In the genomic region with DNA sequence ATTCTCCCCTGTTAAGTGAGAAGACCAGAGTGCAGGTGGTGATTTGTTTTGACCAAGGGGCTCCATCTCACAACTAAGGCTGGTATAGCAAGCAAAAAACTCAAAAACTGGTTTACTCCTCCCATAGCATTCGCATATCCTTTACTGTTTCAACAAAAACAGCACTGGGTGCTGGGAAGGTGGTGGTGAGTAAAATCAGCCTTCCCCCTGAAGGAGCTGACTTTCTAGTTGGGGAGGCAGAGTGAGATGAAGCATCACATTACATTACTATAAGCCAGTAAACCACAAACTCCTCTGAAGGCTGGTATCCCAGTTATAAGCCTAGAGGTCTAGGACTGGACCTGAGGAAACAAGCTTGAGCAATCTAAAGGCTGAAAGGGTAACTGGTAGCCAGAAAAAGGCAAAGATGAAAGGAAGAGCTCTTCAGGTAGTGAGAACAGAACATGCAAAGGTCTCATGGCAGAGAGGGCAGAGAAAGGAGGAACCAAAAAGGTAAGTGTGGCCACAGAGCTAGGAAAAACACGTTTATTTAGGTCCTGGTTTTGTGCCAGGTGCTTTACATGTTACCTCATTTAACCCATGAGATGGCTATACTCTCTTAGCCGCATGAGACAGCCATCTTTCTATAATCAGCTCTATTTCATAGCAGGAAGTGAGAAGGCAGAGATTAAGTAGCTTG, we compare ENCODE assay signal across 9 cellular contexts. TPM values are rescaled to one million over a fixed set of nuclear protein-coding genes. Genes with fewer than 3 reads are reported as not detected.
DNase-seq lines count a peak whose midpoint lies in the region; ATAC-seq, FAIRE-seq and TF ChIP-seq lines count a peak whose summit lies in the region.
"Had no signal": no experiment of that assay in that cellular context is flagged by ENCODE, and none has a peak within 500 bp of the region (broad histone marks: within the 10 kb centered on the region; RNA-seq: fewer than 3 reads in every experiment).

No MANE protein-coding gene starts in this region.

- H3K4me3 Mint-ChIP-seq in CD4-positive, CD25-positive, alpha-beta regulatory T cell = peak overlapping the region in 3 of 4 donors; percentile 10 to 40 (median 33)
- H3K4me3 Mint-ChIP-seq in activated CD4-positive, alpha-beta memory T cell treated with anti-CD3 and anti-CD28 coated beads for 36 hours = peak overlapping the region; percentile 45

- H3K27me3 Mint-ChIP-seq in CD4-positive, CD25-positive, alpha-beta regulatory T cell = no peaks in the 10 kb centered on the region
- H3K27me3 Mint-ChIP-seq in activated CD4-positive, alpha-beta memory T cell treated with anti-CD3 and anti-CD28 coated beads for 36 hours = no peaks in the 10 kb centered on the region

- peaks cover 42% of the 10 kb centered on the region for H3K4me1 ChIP-seq in CD4-positive, CD25-positive, alpha-beta regulatory T cell (ENCODE audit: control insufficient read depth, insufficient read depth, low read length, poor library complexity, severe bottlenecking)
- H3K4me1 ChIP-seq in spleen (peaks cover 7 to 68% (median 44%) of the 10 kb centered on the region in 6 donors), pancreas (peaks cover 3 to 8% (median 6%) of the 10 kb centered on the region in 3 donors)

- intact Hi-C loops in activated CD4-positive, alpha-beta memory T cell treated with anti-CD3 and anti-CD28 coated beads for 36 hours (cut with micrococcal nuclease) = loop anchor here (1.0 kb wide), 6 partner anchors 9 to 83 kb away; partner anchors contain the start of gene BIRC2
- intact Hi-C loops in spleen (cut with DNase I; ENCODE audit: low total_unique reads) (no loop called here), pancreas (cut with DNase I) (no loop called here)

- peak overlapping the region; percentile 55 for H3K27ac ChIP-seq in CD4-positive, CD25-positive, alpha-beta regulatory T cell (ENCODE audit: insufficient read depth, low read length, poor library complexity, severe bottlenecking)
- H3K27ac ChIP-seq in spleen (peak overlapping the region in 7 of 8 donors; percentile 14 to 68 (median 33)), pancreas (no peak overlapping the region)

- WGBS in spleen, 5 donors = 42 to 61% (median 45%) methylated on average over 3 of the region's 3 CpGs
- WGBS in pancreas, 2 donors = 62% methylated on average over 3 of the region's 3 CpGs

- H3K27ac Mint-ChIP-seq in CD4-positive, CD25-positive, alpha-beta regulatory T cell = peak overlapping the region; percentile 79 to 92 (median 89)
- H3K27ac Mint-ChIP-seq in activated CD4-positive, alpha-beta memory T cell treated with anti-CD3 and anti-CD28 coated beads for 36 hours = peak overlapping the region; percentile 94

- peaks cover 0 to 10% of the 10 kb centered on the region in 2 experiments for H3K9me3 ChIP-seq in CD4-positive, CD25-positive, alpha-beta regulatory T cell (ENCODE audit: control insufficient read depth in 2 of 2, low read length in 2 of 2)
- H3K9me3 ChIP-seq in spleen (peaks cover 0 to 14% (median 7%) of the 10 kb centered on the region in 8 donors), pancreas (no peaks in the 10 kb centered on the region)

- peaks cover 31% of the 10 kb centered on the region for H3K36me3 ChIP-seq in CD4-positive, CD25-positive, alpha-beta regulatory T cell (ENCODE audit: control insufficient read depth, insufficient read depth, low read length)
- H3K36me3 ChIP-seq in spleen (peaks cover 0 to 42% (median 0%) of the 10 kb centered on the region in 6 donors), pancreas (no peaks in the 10 kb centered on the region)

- peak; percentile 50 to 53 for ATAC-seq in CD4-positive, CD25-positive, alpha-beta regulatory T cell (ENCODE audit: low read depth in 2 of 2)
- ATAC-seq in GM19035 (IDR thresholded peaks at IDR 0.05; ENCODE audit: unreplicated experiment) = peak; percentile 94
- peak; percentile 90 for ATAC-seq in HG03095 (IDR thresholded peaks at IDR 0.05; ENCODE audit: unreplicated experiment)
- ATAC-seq in pancreas = no peak

- POLR2A ChIA-PET in activated CD4-positive, alpha-beta memory T cell treated with anti-CD3 and anti-CD28 coated beads for 36 hours (lab: Charles Lee) = interaction anchor here (0.9 to 1.4 kb wide), 2 partner anchors 10 to 21 kb away, joined by 3 to 7 read pairs; no protein-coding TSS in a partner anchor

- peak in 1 of 3 donors; percentile 32 for DNase-seq in CD4-positive, CD25-positive, alpha-beta regulatory T cell
- peak; percentile 74 for DNase-seq in activated CD4-positive, alpha-beta memory T cell treated with anti-CD3 and anti-CD28 coated beads for 36 hours
- no peak for DNase-seq in spleen
- no peak for DNase-seq in DMS153 treated with DMSO at 0.1 percent for 48 hours (lab: John Stamatoyannopoulos, UW; ENCODE audit: unreplicated experiment)
- no peak for DNase-seq in pancreas
- no peak for DNase-seq in COLO668 (lab: John Stamatoyannopoulos, UW; ENCODE audit: unreplicated experiment)

- no peak for FAIRE-seq in pancreas (lab: Jason Lieb, UNC)
- FAIRE-seq: H1 had no signal

- H3K9me3 Mint-ChIP-seq in CD4-positive, CD25-positive, alpha-beta regulatory T cell = peaks cover 0 to 8% (median 3%) of the 10 kb centered on the region in 7 donors
- H3K9me3 Mint-ChIP-seq in activated CD4-positive, alpha-beta memory T cell treated with anti-CD3 and anti-CD28 coated beads for 36 hours = peaks cover 28% of the 10 kb centered on the region

- peaks cover 39% of the 10 kb centered on the region for H3K36me3 Mint-ChIP-seq in CD4-positive, CD25-positive, alpha-beta regulatory T cell
- H3K36me3 Mint-ChIP-seq in activated CD4-positive, alpha-beta memory T cell treated with anti-CD3 and anti-CD28 coated beads for 36 hours = peaks cover 48% of the 10 kb centered on the region

- peaks cover 30 to 80% (median 64%) of the 10 kb centered on the region in 4 donors for H3K4me1 Mint-ChIP-seq in CD4-positive, CD25-positive, alpha-beta regulatory T cell
- peaks cover 69% of the 10 kb centered on the region for H3K4me1 Mint-ChIP-seq in activated CD4-positive, alpha-beta memory T cell treated with anti-CD3 and anti-CD28 coated beads for 36 hours (ENCODE audit: low read depth)

- no peak for TF ChIP-seq POLR2A in spleen (IDR thresholded peaks at IDR 0.05)

- CTCF ChIA-PET in activated CD4-positive, alpha-beta memory T cell treated with anti-CD3 and anti-CD28 coated beads for 36 hours (lab: Charles Lee) = interaction anchor here (1.0 to 1.9 kb wide), 6 partner anchors 20 to 40 kb away, joined by 3 to 7 read pairs (median 4); partner anchors contain the start of gene TMEM123

- no peaks in the 10 kb centered on the region for H3K27me3 ChIP-seq in CD4-positive, CD25-positive, alpha-beta regulatory T cell (ENCODE audit: control insufficient read depth, insufficient read depth, low read length)
- H3K27me3 ChIP-seq in spleen (replicated peaks in 1 of 7) = no peaks in the 10 kb centered on the region
- H3K27me3 ChIP-seq in pancreas = no peaks in the 10 kb centered on the region

- H3K4me3 ChIP-seq in CD4-positive, CD25-positive, alpha-beta regulatory T cell (ENCODE audit: low read depth, low read length) = peak overlapping the region; percentile 60
- H3K4me3 ChIP-seq in spleen (no peak overlapping the region), pancreas (no peak overlapping the region)

- TF ChIP-seq CTCF in spleen (IDR thresholded peaks at IDR 0.05 in 8 of 11, conservative IDR thresholded peaks at IDR 0.05 in 3 of 11) (no peak), pancreas (IDR thresholded peaks at IDR 0.05) (no peak)

RNA-seq across cellular contexts. Expression of gene TMEM123, which starts 22.3 kb away (rescaled TPM):
- total RNA-seq in CD4-positive, CD25-positive, alpha-beta regulatory T cell = 330 TPM
- polyA plus RNA-seq in CD4-positive, CD25-positive, alpha-beta regulatory T cell = 100 to 1,000 TPM; 583 to 771 (median 683) TPM
- total RNA-seq in activated CD4-positive, alpha-beta memory T cell treated with anti-CD3 and anti-CD28 coated beads for 36 hours = 100 to 1,000 TPM; 175 to 180 TPM
- total RNA-seq in spleen = 100 to 1,000 TPM; 109 to 184 (median 161) TPM
- 10 to 100 TPM; 51.3 to 92.7 (median 66.3) TPM for polyA plus RNA-seq in spleen
- 100 to 1,000 TPM in 2 of 6 donors, 10 to 100 TPM in 4; 41.9 to 122 (median 63.0) TPM for total RNA-seq in pancreas
- 10 to 100 TPM; 18.7 to 39.0 TPM for polyA plus RNA-seq in pancreas

Comparison
In these comparisons a context has a peak if more than half of its experiments do, and no peak if none do; other contexts are left out.
1. ATAC-seq: peak in CD4-positive, CD25-positive, alpha-beta regulatory T cell (2 of 2), GM19035 (single experiment) and HG03095 (single experiment); none in pancreas (0 of 4).
2. H3K27ac ChIP-seq: peak in CD4-positive, CD25-positive, alpha-beta regulatory T cell (single experiment) and spleen (7 of 8); none in pancreas (0 of 4).